2 cellular contexts compared by ENCODE assay signal in the genomic region with DNA sequence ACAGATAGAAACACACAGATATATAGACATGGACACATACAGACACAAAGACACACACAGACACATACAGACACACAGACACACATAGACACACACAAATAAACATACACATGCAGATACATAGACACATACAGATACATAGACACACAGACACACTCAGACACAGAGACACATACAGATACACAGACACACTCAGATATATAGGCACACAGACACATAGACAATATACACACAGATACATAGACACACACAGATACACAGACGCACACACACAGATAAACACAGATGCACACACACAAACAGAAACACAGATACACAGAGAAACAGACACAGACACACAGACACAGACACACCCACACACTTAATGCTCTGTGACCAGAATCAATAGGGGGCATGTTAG.
TF ChIP-seq lines count a peak whose summit lies in the region.

No MANE protein-coding gene starts in this region.

TF ChIP-seq in IMR-90, 13 proteins besides CTCF, POLR2A, EP300 and RAD21:
- TF ChIP-seq CHD1 (IDR thresholded peaks at IDR 0.05; ENCODE audit: low read depth, low read length) (no peak), FOS (IDR thresholded peaks at IDR 0.05; ENCODE audit: low read depth, low read length) (no peak), MXI1 (IDR thresholded peaks at IDR 0.05; ENCODE audit: borderline replicate concordance, low read depth, low read length) (no peak), RCOR1 (IDR thresholded peaks at IDR 0.05; ENCODE audit: insufficient replicate concordance, low read length) (no peak), ELK1 (IDR thresholded peaks at IDR 0.05; ENCODE audit: borderline replicate concordance, low read depth, low read length) (no peak), USF2 (IDR thresholded peaks at IDR 0.05; ENCODE audit: low read depth, low read length) (no peak), MAFK (IDR thresholded peaks at IDR 0.05; ENCODE audit: low read depth, low read length) (no peak), MAZ (IDR thresholded peaks at IDR 0.05; ENCODE audit: borderline replicate concordance, low read depth, low read length) (no peak), RFX5 (IDR thresholded peaks at IDR 0.05; ENCODE audit: low read depth, low read length) (no peak), SMC3 (IDR thresholded peaks at IDR 0.05; ENCODE audit: low read depth, low read length) (no peak), BHLHE40 (IDR thresholded peaks at IDR 0.05; ENCODE audit: low read depth, low read length) (no peak)

TF ChIP-seq in K562, 482 proteins besides CTCF, POLR2A, EP300 and RAD21:
- TF ChIP-seq TSC22D4 (tag; IDR thresholded peaks at IDR 0.05), result 0 out of 2 replicates have a peak, but pooled peaks have one; percentile 35
- TF ChIP-seq, protein P1, sequence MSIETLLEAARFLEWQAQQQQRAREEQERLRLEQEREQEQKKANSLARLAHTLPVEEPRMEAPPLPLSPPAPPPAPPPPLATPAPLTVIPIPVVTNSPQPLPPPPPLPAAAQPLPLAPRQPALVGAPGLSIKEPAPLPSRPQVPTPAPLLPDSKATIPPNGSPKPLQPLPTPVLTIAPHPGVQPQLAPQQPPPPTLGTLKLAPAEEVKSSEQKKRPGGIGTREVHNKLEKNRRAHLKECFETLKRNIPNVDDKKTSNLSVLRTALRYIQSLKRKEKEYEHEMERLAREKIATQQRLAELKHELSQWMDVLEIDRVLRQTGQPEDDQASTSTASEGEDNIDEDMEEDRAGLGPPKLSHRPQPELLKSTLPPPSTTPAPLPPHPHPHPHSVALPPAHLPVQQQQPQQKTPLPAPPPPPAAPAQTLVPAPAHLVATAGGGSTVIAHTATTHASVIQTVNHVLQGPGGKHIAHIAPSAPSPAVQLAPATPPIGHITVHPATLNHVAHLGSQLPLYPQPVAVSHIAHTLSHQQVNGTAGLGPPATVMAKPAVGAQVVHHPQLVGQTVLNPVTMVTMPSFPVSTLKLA (conservative IDR thresholded peaks at IDR 0.05), result no peak
- TF ChIP-seq OTX1 (CRISPR knock-in tag; IDR thresholded peaks at IDR 0.05), result 0 out of 2 replicates have a peak, but pooled peaks have one; percentile 44
- TF ChIP-seq, protein P2, sequence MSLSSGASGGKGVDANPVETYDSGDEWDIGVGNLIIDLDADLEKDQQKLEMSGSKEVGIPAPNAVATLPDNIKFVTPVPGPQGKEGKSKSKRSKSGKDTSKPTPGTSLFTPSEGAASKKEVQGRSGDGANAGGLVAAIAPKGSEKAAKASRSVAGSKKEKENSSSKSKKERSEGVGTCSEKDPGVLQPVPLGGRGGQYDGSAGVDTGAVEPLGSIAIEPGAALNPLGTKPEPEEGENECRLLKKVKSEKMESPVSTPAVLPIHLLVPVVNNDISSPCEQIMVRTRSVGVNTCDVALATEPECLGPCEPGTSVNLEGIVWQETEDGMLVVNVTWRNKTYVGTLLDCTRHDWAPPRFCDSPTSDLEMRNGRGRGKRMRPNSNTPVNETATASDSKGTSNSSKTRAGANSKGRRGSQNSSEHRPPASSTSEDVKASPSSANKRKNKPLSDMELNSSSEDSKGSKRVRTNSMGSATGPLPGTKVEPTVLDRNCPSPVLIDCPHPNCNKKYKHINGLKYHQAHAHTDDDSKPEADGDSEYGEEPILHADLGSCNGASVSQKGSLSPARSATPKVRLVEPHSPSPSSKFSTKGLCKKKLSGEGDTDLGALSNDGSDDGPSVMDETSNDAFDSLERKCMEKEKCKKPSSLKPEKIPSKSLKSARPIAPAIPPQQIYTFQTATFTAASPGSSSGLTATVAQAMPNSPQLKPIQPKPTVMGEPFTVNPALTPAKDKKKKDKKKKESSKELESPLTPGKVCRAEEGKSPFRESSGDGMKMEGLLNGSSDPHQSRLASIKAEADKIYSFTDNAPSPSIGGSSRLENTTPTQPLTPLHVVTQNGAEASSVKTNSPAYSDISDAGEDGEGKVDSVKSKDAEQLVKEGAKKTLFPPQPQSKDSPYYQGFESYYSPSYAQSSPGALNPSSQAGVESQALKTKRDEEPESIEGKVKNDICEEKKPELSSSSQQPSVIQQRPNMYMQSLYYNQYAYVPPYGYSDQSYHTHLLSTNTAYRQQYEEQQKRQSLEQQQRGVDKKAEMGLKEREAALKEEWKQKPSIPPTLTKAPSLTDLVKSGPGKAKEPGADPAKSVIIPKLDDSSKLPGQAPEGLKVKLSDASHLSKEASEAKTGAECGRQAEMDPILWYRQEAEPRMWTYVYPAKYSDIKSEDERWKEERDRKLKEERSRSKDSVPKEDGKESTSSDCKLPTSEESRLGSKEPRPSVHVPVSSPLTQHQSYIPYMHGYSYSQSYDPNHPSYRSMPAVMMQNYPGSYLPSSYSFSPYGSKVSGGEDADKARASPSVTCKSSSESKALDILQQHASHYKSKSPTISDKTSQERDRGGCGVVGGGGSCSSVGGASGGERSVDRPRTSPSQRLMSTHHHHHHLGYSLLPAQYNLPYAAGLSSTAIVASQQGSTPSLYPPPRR (CRISPR knock-in tag; IDR thresholded peaks at IDR 0.05; ENCODE audit: borderline replicate concordance), result no peak
- no peak for TF ChIP-seq ZNF41 (CRISPR knock-in tag; conservative IDR thresholded peaks at IDR 0.05)
- TF ChIP-seq MCM3 (IDR thresholded peaks at IDR 0.05), result 0 out of 2 replicates have a peak, but pooled peaks have one; percentile 62
